In the genomic region with DNA sequence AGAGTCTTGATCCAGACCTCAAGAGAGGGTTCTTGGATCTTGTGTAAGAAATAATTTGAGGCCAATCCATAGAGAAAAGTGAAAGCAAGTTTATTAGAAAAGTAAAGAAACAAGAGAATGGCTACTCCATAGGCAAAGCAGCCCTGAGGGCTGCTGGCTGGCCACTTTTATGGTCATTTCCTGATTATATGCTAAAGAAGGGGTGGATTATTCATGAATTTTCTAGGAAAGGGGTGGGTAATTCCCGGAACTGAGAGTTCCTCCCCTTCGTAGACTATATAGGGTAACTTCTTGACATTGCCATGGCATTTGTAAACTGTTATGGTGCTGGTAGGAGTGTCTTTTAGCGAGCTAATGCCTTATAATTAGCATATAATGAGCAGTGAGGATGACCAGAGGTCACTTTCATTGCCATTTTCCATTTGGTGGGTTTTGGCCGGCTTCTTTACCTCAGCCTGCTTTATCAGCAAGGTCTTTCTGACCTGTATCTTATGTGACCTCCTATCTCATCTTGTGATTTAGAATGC, we compare ENCODE assay signal across 20 cellular contexts. TPM values are rescaled to one million over a fixed set of nuclear protein-coding genes. Genes with fewer than 3 reads are reported as not detected.
DNase-seq lines count a peak whose midpoint lies in the region; ATAC-seq, FAIRE-seq and TF ChIP-seq lines count a peak whose summit lies in the region.
"Had no signal": no experiment of that assay in that cellular context is flagged by ENCODE, and none has a peak within 500 bp of the region (broad histone marks: within the 10 kb centered on the region; RNA-seq: fewer than 3 reads in every experiment).

No MANE protein-coding gene starts in this region.

- H3K4me3 Mint-ChIP-seq in IgD-negative memory B cell: no peak overlapping the region

- no peak for TF ChIP-seq RAD21 in K562 (CRISPR knock-in tag; conservative IDR thresholded peaks at IDR 0.05 in 1 of 2, IDR thresholded peaks at IDR 0.05 in 1 of 2)

- H3K27ac ChIP-seq in K562 (ENCODE audit: extremely low read depth, low read depth, low read length): peak overlapping the region; percentile 41; the same call in 1 of the 3 replicates
- H3K27ac ChIP-seq in gastrocnemius medialis: peak overlapping the region; percentile 25 to 100 (median 81)
- H3K27ac ChIP-seq: SK-N-MC had no signal

- no TSS peak for BruUV-seq in K562 (replicated peaks; lab: Mats Ljungman, UMichigan)

- H3K9me3 ChIP-seq in K562 (replicated peaks; ENCODE audit: control insufficient read depth, insufficient read depth, low read depth, low read length): no peaks in the 10 kb centered on the region
- no peaks in the 10 kb centered on the region for H3K9me3 ChIP-seq in gastrocnemius medialis

- H3K27ac Mint-ChIP-seq in IgD-negative memory B cell: peak overlapping the region in 2 of 3 donors; percentile 8 to 43

- peaks cover 5 to 20% (median 20%) of the 10 kb centered on the region in 3 donors for H3K4me1 Mint-ChIP-seq in IgD-negative memory B cell

- DNase-seq in EH (ENCODE audit: low read depth): peak; percentile 66
- peak in 1 of 4 experiments; percentile 72 for DNase-seq in K562 (ENCODE audit: extremely low read depth in 1 of 4, low spot score in 3 of 4)
- no peak for DNase-seq in gastrocnemius medialis
- no peak for DNase-seq in NCI-H345 (lab: John Stamatoyannopoulos, UW)
- no peak for DNase-seq in AG20443 (ENCODE audit: low spot score)
- DNase-seq: C1 segment of cervical spinal cord, DMS79, Karpas-422, NCI-H1048, NCI-H1436, NCI-H2029 treated with DMSO at 0.1 percent for 48 hours, NCI-H2171 treated with DMSO at 0.1 percent for 48 hours, NCI-H510A treated with DMSO at 0.1 percent for 48 hours, NCI-H774, SHP77 had no signal

- H3K9me3 Mint-ChIP-seq in IgD-negative memory B cell: peaks cover 2 to 13% (median 3%) of the 10 kb centered on the region in 3 donors

- no peak for TF ChIP-seq EP300 in K562 (IDR thresholded peaks at IDR 0.05; ENCODE audit: low read length)

- intact Hi-C loops in K562 (cut with micrococcal nuclease): no loop called here
- intact Hi-C loops in gastrocnemius medialis (cut with DNase I; ENCODE audit: low total_unique reads): no loop called here

- no peaks in the 10 kb centered on the region for H3K27me3 Mint-ChIP-seq in IgD-negative memory B cell

- no peak for FAIRE-seq in K562 (lab: Jason Lieb, UNC)
- FAIRE-seq: GM19239, H1 had no signal

- H3K9me1 ChIP-seq in K562 (ENCODE audit: control insufficient read depth, insufficient read depth, low read length): no peaks in the 10 kb centered on the region

- H3K4me1 ChIP-seq in K562 (replicated peaks in 1 of 2; ENCODE audit: control insufficient read depth in 2 of 2, insufficient read depth in 2 of 2, low read length in 2 of 2) (peaks cover 7 to 13% of the 10 kb centered on the region in 2 experiments; a peak in 3 of 5 replicates), gastrocnemius medialis (peaks cover 41 to 45% of the 10 kb centered on the region in 2 donors)

- TF ChIP-seq CTCF in K562 (IDR thresholded peaks at IDR 0.05 in 2 of 3, conservative IDR thresholded peaks at IDR 0.05 in 1 of 3; ENCODE audit: insufficient read depth in 2 of 3, low read depth in 1 of 3, low read length in 3 of 3): no peak
- TF ChIP-seq CTCF in gastrocnemius medialis (IDR thresholded peaks at IDR 0.05 in 4 of 5, conservative IDR thresholded peaks at IDR 0.05 in 1 of 5): no peak

- H3K27me3 ChIP-seq in K562 (ENCODE audit: control insufficient read depth in 2 of 2, insufficient read depth in 2 of 2, low read length in 2 of 2) (no peaks in the 10 kb centered on the region), gastrocnemius medialis (no peaks in the 10 kb centered on the region)

- H3K36me3 ChIP-seq in K562 (ENCODE audit: control insufficient read depth, insufficient read depth, low read length) (no peaks in the 10 kb centered on the region), gastrocnemius medialis (no peaks in the 10 kb centered on the region)

- ATAC-seq in K562 (no peak), gastrocnemius medialis (no peak), GM19035 (IDR thresholded peaks at IDR 0.05; ENCODE audit: unreplicated experiment) (no peak)

- H3K9ac ChIP-seq in K562 (ENCODE audit: insufficient read depth in 1 of 2, low read depth in 2 of 2, low read length in 2 of 2): 0 out of 4 replicates have a peak overlapping the region, but pooled peaks of 1 of the 2 experiments have one; percentile 26

- H3K79me2 ChIP-seq in K562 (ENCODE audit: control insufficient read depth, insufficient read depth, low read length): peaks cover 47% of the 10 kb centered on the region

- in situ Hi-C loops in K562 (cut with MboI): no loop called here
- in situ Hi-C loops in gastrocnemius medialis (cut with MboI; ENCODE audit: low sequenced_read_pairs in 4 of 4): loop anchor here in 1 of 4 donors (25.0 kb wide), 1 partner anchor 106 kb away; no protein-coding TSS in a partner anchor

- H4K20me1 ChIP-seq in K562 (replicated peaks; ENCODE audit: control insufficient read depth, insufficient read depth, low read length): no peaks in the 10 kb centered on the region; the same call in 1 of the 2 replicates

- H3K4me2 ChIP-seq in K562 (ENCODE audit: insufficient read depth, low read length): peak overlapping the region; percentile 24

- H2AFZ ChIP-seq in K562 (ENCODE audit: low read depth, low read length): no peak overlapping the region

- POLR2A ChIA-PET in K562 (lab: Yijun Ruan, JAX): interaction anchor here (1.1 kb wide), 1 partner anchor 9 kb away, joined by 5 read pairs; no protein-coding TSS in a partner anchor

- CTCF ChIA-PET in K562 (lab: Yijun Ruan, JAX; ENCODE audit: low intra/inter-chr PET ratio): no interaction called here

- no peaks in the 10 kb centered on the region for H3K36me3 Mint-ChIP-seq in IgD-negative memory B cell

- no peak for TF ChIP-seq POLR2A in K562 (conservative IDR thresholded peaks at IDR 0.05)
- TF ChIP-seq POLR2A in gastrocnemius medialis (IDR thresholded peaks at IDR 0.05): no peak

- H3K4me3 ChIP-seq in K562 (no peak overlapping the region), gastrocnemius medialis (no peak overlapping the region)
- H3K4me3 ChIP-seq: SK-N-MC had no signal

- 0% methylated on average over 4 of the region's 4 CpGs for WGBS in K562 (ENCODE audit: insufficient coverage, low coverage, missing lambda C conversion rate)

TF ChIP-seq in K562, 482 proteins besides CTCF, POLR2A, EP300 and RAD21:
- no peak for TF ChIP-seq GABPB2 (CRISPR knock-in tag; conservative IDR thresholded peaks at IDR 0.05)
- TF ChIP-seq RFX1 (IDR thresholded peaks at IDR 0.05): peak; percentile 62
- peak; percentile 89 for TF ChIP-seq STAT5A (IDR thresholded peaks at IDR 0.05; ENCODE audit: borderline replicate concordance, low read length)
- TF ChIP-seq SRF (CRISPR knock-in tag; IDR thresholded peaks at IDR 0.05): peak; percentile 58 to 92; a peak in 3 of 4 replicates

RNA-seq across cellular contexts. Expression of gene DHRS7B, which starts 4.4 kb away (rescaled TPM):
- polyA plus RNA-seq in IgD-negative memory B cell: 13.3 TPM
- total RNA-seq in K562 (2011; cell fraction: chromatin; rRNA removed; ENCODE audit: low replicate concordance): 27.5 and 29.2 TPM in 2 replicates
- total RNA-seq in K562 (2011; cell fraction: nucleolus; rRNA removed): 43.5 and 55.5 TPM in 2 replicates
- 44.0 and 46.1 TPM in 2 replicates for total RNA-seq in K562 (2011; cell fraction: nucleoplasm; rRNA removed)
- 8.9 and 17.2 TPM in 2 replicates for total RNA-seq in K562 (2014; rRNA removed)
- total RNA-seq in K562 (2014; rRNA removed; fragmentation: Illumina TruSeq; extraction: Trizol): 14.8 and 15.6 TPM in 2 replicates
- total RNA-seq in K562 (2015; rRNA removed; fragmentation: Illumina TruSeq; extraction: Trizol): 12.6 and 13.4 TPM in 2 replicates
- total RNA-seq in K562 (2021): 12.5 and 13.8 TPM in 2 replicates
- polyA plus RNA-seq in K562 (2011; rRNA removed): 18.7 and 18.8 TPM in 2 replicates
- polyA plus RNA-seq in K562 (2011; cell fraction: cytosol; rRNA removed): 27.0 and 31.9 TPM in 2 replicates
- 15.1 and 17.0 TPM in 2 replicates for polyA plus RNA-seq in K562 (2011; cell fraction: nucleus; rRNA removed)
- polyA plus RNA-seq in K562 (2012): 16.3 and 20.0 TPM in 2 replicates
- 8.0 and 12.8 TPM in 2 replicates for polyA plus RNA-seq in K562 (2014; fragmentation: Illumina TruSeq; extraction: Trizol)
- polyA plus RNA-seq in K562 (2014; fragmentation: Nextera tagmentation; extraction: Ambion mirVana): 10 to 100 TPM; 23.5 to 30.7 TPM
- 16.6 and 24.5 TPM in 2 replicates for polyA plus RNA-seq in K562 (2014; rRNA removed)
- polyA minus RNA-seq in K562 (2011; rRNA and poly(A)+ RNA removed): 22.6 and 25.5 TPM in 2 replicates
- polyA minus RNA-seq in K562 (2011; cell fraction: cytosol; rRNA and poly(A)+ RNA removed): 8.7 and 13.3 TPM in 2 replicates
- 9.4 and 14.2 TPM in 2 replicates for polyA minus RNA-seq in K562 (2011; cell fraction: nucleus; rRNA and poly(A)+ RNA removed)
- total RNA-seq in gastrocnemius medialis: 10 to 100 TPM; 35.7 to 73.2 (median 43.2) TPM
